9 cellular contexts compared by ENCODE assay signal in genomic region chr4:89254847-89255246, GRCh38. TPM values are rescaled to one million over a fixed set of nuclear protein-coding genes. Genes with fewer than 3 reads are reported as not detected.
DNase-seq lines count a peak whose midpoint lies in the region; ATAC-seq and TF ChIP-seq lines count a peak whose summit lies in the region.
"Had no signal": no experiment of that assay in that cellular context is flagged by ENCODE, and none has a peak within 500 bp of the region (broad histone marks: within the 10 kb centered on the region; RNA-seq: fewer than 3 reads in every experiment).

No MANE protein-coding gene starts in this region.

- ATAC-seq in HG03045 (IDR thresholded peaks at IDR 0.05; ENCODE audit: unreplicated experiment), result peak; percentile 52
- peak; percentile 59 for ATAC-seq in T-helper 17 cell
- ATAC-seq in upper lobe of left lung (ENCODE audit: low FRiP score in 2 of 2), result peak; percentile 72 to 77

- peaks cover 0 to 4% (median 2%) of the 10 kb centered on the region in 5 experiments for H3K9me3 Mint-ChIP-seq in brain

- DNase-seq in NCI-H1105 treated with DMSO at 0.1 percent for 48 hours (lab: John Stamatoyannopoulos, UW) (peak; percentile 1), NCI-H1105 (lab: John Stamatoyannopoulos, UW) (no peak), T-helper 17 cell (peak; percentile 18 to 37 (median 22)), mesenchymal stem cell (peak; percentile 28), upper lobe of left lung (peak in 1 of 2 donors; percentile 49), SIG-M5 (lab: John Stamatoyannopoulos, UW) (no peak)

- no peak for TF ChIP-seq POLR2A in upper lobe of left lung (IDR thresholded peaks at IDR 0.05)

- peaks cover 9 to 42% of the 10 kb centered on the region in 2 experiments for H3K27me3 ChIP-seq in mesenchymal stem cell (ENCODE audit: control insufficient read depth in 1 of 2, insufficient read depth in 1 of 2, low read length in 2 of 2)
- no peaks in the 10 kb centered on the region for H3K27me3 ChIP-seq in upper lobe of left lung
- H3K27me3 ChIP-seq: BLaER1 treated with 17β-estradiol and CSF1 and Interleukin-3, amounts not matched to agents 10 nM and 100 nM had no signal

- no peak overlapping the region for H3K14ac ChIP-seq in mesenchymal stem cell (ENCODE audit: low read length in 2 of 2)

- H3K79me1 ChIP-seq in mesenchymal stem cell (replicated peaks; ENCODE audit: low read length, poor library complexity, severe bottlenecking), result no peaks in the 10 kb centered on the region

- H3K4ac ChIP-seq in mesenchymal stem cell (ENCODE audit: low read depth in 1 of 2, low read length in 2 of 2), result no peak overlapping the region

- H3K4me1 ChIP-seq in mesenchymal stem cell (ENCODE audit: control insufficient read depth, insufficient read depth, low read depth, low read length) (no peaks in the 10 kb centered on the region), upper lobe of left lung (no peaks in the 10 kb centered on the region)

- no peak overlapping the region for H2BK12ac ChIP-seq in mesenchymal stem cell (ENCODE audit: low read length in 2 of 2)

- no peak overlapping the region for H4K91ac ChIP-seq in mesenchymal stem cell (ENCODE audit: low read length)

- H3K9ac ChIP-seq in mesenchymal stem cell (ENCODE audit: low read length), result no peak overlapping the region
- H3K9ac ChIP-seq: BLaER1 treated with 17β-estradiol and CSF1 and Interleukin-3, amounts not matched to agents 10 nM and 100 nM had no signal

- TF ChIP-seq CTCF in brain (conservative IDR thresholded peaks at IDR 0.05) (peak; percentile 32 to 65), upper lobe of left lung (IDR thresholded peaks at IDR 0.05) (peak; percentile 43 to 70 (median 60))

- 0% methylated on average over 3 of the region's 3 CpGs for WGBS in mesenchymal stem cell
- 6 to 8% methylated on average over 3 of the region's 3 CpGs for WGBS in upper lobe of left lung, 2 donors

- H3K4me3 Mint-ChIP-seq in T-helper 17 cell (peak overlapping the region; percentile 0), brain (no peak overlapping the region)

- H3K36me3 Mint-ChIP-seq in T-helper 17 cell (ENCODE audit: low read depth), result peaks cover 3% of the 10 kb centered on the region
- H3K36me3 Mint-ChIP-seq in brain, result peaks cover 4% of the 10 kb centered on the region

- no peak overlapping the region for H2AK5ac ChIP-seq in mesenchymal stem cell (ENCODE audit: low read length, severe bottlenecking)

- H3K4me3 ChIP-seq in mesenchymal stem cell (ENCODE audit: insufficient read depth in 1 of 2, low read depth in 1 of 2, low read length in 2 of 2) (no peak overlapping the region), upper lobe of left lung (no peak overlapping the region)
- H3K4me3 ChIP-seq: BLaER1 treated with 17β-estradiol and CSF1 and Interleukin-3, amounts not matched to agents 10 nM and 100 nM had no signal

- no peak overlapping the region for H2AFZ ChIP-seq in mesenchymal stem cell (ENCODE audit: low read depth, low read length)

- H3K23ac ChIP-seq in mesenchymal stem cell (ENCODE audit: low read length in 2 of 2), result no peak overlapping the region

- H3K36me3 ChIP-seq in mesenchymal stem cell (ENCODE audit: control insufficient read depth in 1 of 2, insufficient read depth in 2 of 2, low read depth in 1 of 2, low read length in 2 of 2) (no peaks in the 10 kb centered on the region), upper lobe of left lung (no peaks in the 10 kb centered on the region)

- H3K27me3 Mint-ChIP-seq in T-helper 17 cell, result no peaks in the 10 kb centered on the region
- peaks cover 10% of the 10 kb centered on the region for H3K27me3 Mint-ChIP-seq in brain

- H2BK120ac ChIP-seq in mesenchymal stem cell (ENCODE audit: low read depth, low read length), result no peak overlapping the region

- H3K18ac ChIP-seq in mesenchymal stem cell (ENCODE audit: low read depth in 1 of 2, low read length in 2 of 2), result no peak overlapping the region

- H2BK15ac ChIP-seq in mesenchymal stem cell (ENCODE audit: low read depth, poor library complexity, severe bottlenecking), result no peak overlapping the region

- H3K4me2 ChIP-seq in mesenchymal stem cell (ENCODE audit: low read length, poor library complexity, severe bottlenecking), result no peak overlapping the region
- H3K4me2 ChIP-seq: BLaER1 treated with 17β-estradiol and CSF1 and Interleukin-3, amounts not matched to agents 10 nM and 100 nM had no signal

- H3K9me3 ChIP-seq in T-helper 17 cell (ENCODE audit: control insufficient read depth, low read length, poor library complexity, severe bottlenecking) (no peaks in the 10 kb centered on the region), mesenchymal stem cell (ENCODE audit: control insufficient read depth, low read length) (no peaks in the 10 kb centered on the region), upper lobe of left lung (no peaks in the 10 kb centered on the region)

- peaks cover 70% of the 10 kb centered on the region for H3K4me1 Mint-ChIP-seq in T-helper 17 cell
- H3K4me1 Mint-ChIP-seq in brain, result peaks cover 29% of the 10 kb centered on the region

- H3K27ac Mint-ChIP-seq in T-helper 17 cell (peak overlapping the region; percentile 98), brain (no peak overlapping the region)

- no peak for TF ChIP-seq EP300 in upper lobe of left lung (IDR thresholded peaks at IDR 0.05)

- no peak overlapping the region for H2BK5ac ChIP-seq in mesenchymal stem cell (ENCODE audit: low read depth, low read length, poor library complexity, severe bottlenecking)

- H3K27ac ChIP-seq in mesenchymal stem cell (ENCODE audit: low read length, poor library complexity, severe bottlenecking) (no peak overlapping the region), upper lobe of left lung (no peak overlapping the region)
- H3K27ac ChIP-seq: BLaER1 treated with 17β-estradiol and CSF1 and Interleukin-3, amounts not matched to agents 10 nM and 100 nM had no signal

- no peak overlapping the region for H4K8ac ChIP-seq in mesenchymal stem cell (ENCODE audit: low read length)

RNA-seq across cellular contexts. Expression of gene GPRIN3, which starts 52.8 kb away (rescaled TPM):
- total RNA-seq in T-helper 17 cell (10 to 100 TPM; 88.5 to 89.7 TPM), upper lobe of left lung (10 to 100 TPM; 13.6 to 28.0 (median 20.6) TPM)
- polyA plus RNA-seq in brain (ENCODE audit: insufficient read depth, low read depth, low replicate concordance), result 0.24 TPM
- 1.5 TPM for polyA plus RNA-seq in mesenchymal stem cell (2013, experiment 1 of 2)
- polyA plus RNA-seq in mesenchymal stem cell (2013, experiment 2 of 2), result 1.5 TPM

Comparison
In these comparisons a context has a peak if more than half of its experiments do, and no peak if none do; other contexts are left out.
1. DNase-seq: peak in NCI-H1105 treated with DMSO at 0.1 percent for 48 hours (single experiment), T-helper 17 cell (3 of 3) and mesenchymal stem cell (single experiment); none in NCI-H1105 (single experiment) and SIG-M5 (single experiment).
2. Peak in every context shown above with its lines, with median percentiles within 50 percentile points of each other: ATAC-seq.